Comparison of ENCODE assay signal across 23 cellular contexts in genomic region chr19:50686310-50687032, GRCh38. TPM values are rescaled to one million over a fixed set of nuclear protein-coding genes. Genes with fewer than 3 reads are reported as not detected.
"Had no signal": no experiment of that assay in that cellular context is flagged by ENCODE, and none has a peak within 500 bp of the region (broad histone marks: within the 10 kb centered on the region; RNA-seq: fewer than 3 reads in every experiment).

No MANE protein-coding gene starts in this region.

- H3K36me3 ChIP-seq: lower lobe of right lung, right lobe of liver, thoracic aorta, upper lobe of left lung had no signal

- DNase-seq: activated CD4-positive, alpha-beta T cell treated with anti-CD3 and anti-CD28 coated beads for 48 hours; activated CD4-positive, CD25-positive, alpha-beta regulatory T cell; activated CD8-positive, alpha-beta T cell treated with anti-CD3 and anti-CD28 coated beads, Interleukin-2, amount 10 ng/mL, durations not matched to agents 7 days and 5 days; activated effector memory CD4-positive, alpha-beta T cell treated with Interleukin-2 at 50 U/mL for 16 hours; activated naive CD4-positive, alpha-beta T cell treated with anti-CD3 and anti-CD28 coated beads, Interleukin-2, amount 10 ng/mL, durations not matched to agents 7 days and 5 days; activated naive CD8-positive, alpha-beta T cell treated with anti-CD3 and anti-CD28 coated beads, Interleukin-2, amount 50 U/mL, for 24 hours; activated T-cell treated with anti-CD3 and anti-CD28 coated beads, Interleukin-2, amount 50 U/mL, for 24 hours; dorsolateral prefrontal cortex; foreskin fibroblast; hypothalamus; left cardiac atrium; lower lobe of right lung; naive thymus-derived CD8-positive, alpha-beta T cell; right lobe of liver; small intestine; stimulated activated CD4-positive, alpha-beta T cell treated with anti-CD3 and anti-CD28 coated beads, Interleukin-4, amount 100 ng/mL, for 1 hour; T-cell had no signal

- H3K9me3 Mint-ChIP-seq: activated naive CD4-positive, alpha-beta T cell treated with anti-CD3 and anti-CD28 coated beads, Interleukin-2, amount 10 ng/mL, durations not matched to agents 7 days and 5 days; activated naive CD8-positive, alpha-beta T cell treated with anti-CD3 and anti-CD28 coated beads, Interleukin-2, amount 50 U/mL, for 24 hours; activated T-cell treated with anti-CD3 and anti-CD28 coated beads, Interleukin-2, amount 50 U/mL, for 24 hours; naive thymus-derived CD8-positive, alpha-beta T cell; T-cell had no signal

- H3K4me1 Mint-ChIP-seq: activated naive CD4-positive, alpha-beta T cell treated with anti-CD3 and anti-CD28 coated beads, Interleukin-2, amount 10 ng/mL, durations not matched to agents 7 days and 5 days; activated naive CD8-positive, alpha-beta T cell treated with anti-CD3 and anti-CD28 coated beads, Interleukin-2, amount 50 U/mL, for 24 hours; brain had no signal

- H3K9me3 ChIP-seq: lower lobe of right lung, right lobe of liver, thoracic aorta, upper lobe of left lung had no signal

- H3K4me3 ChIP-seq: dorsolateral prefrontal cortex, lower lobe of right lung, right lobe of liver, thoracic aorta, upper lobe of left lung had no signal

- H3K36me3 Mint-ChIP-seq: activated naive CD4-positive, alpha-beta T cell treated with anti-CD3 and anti-CD28 coated beads, Interleukin-2, amount 10 ng/mL, durations not matched to agents 7 days and 5 days; T-cell had no signal

- H3K27me3 ChIP-seq: right lobe of liver had no signal

- H3K27ac ChIP-seq: epithelial cell of prostate, lower lobe of right lung, parathyroid adenoma, right lobe of liver, thoracic aorta, upper lobe of left lung had no signal

- H3K9ac ChIP-seq: parathyroid adenoma had no signal

- H3K4me1 ChIP-seq: lower lobe of right lung, parathyroid adenoma, right lobe of liver, upper lobe of left lung had no signal

- H3K4me3 Mint-ChIP-seq: activated CD8-positive, alpha-beta T cell treated with anti-CD3 and anti-CD28 coated beads, Interleukin-2, amount 10 ng/mL, durations not matched to agents 7 days and 5 days; activated naive CD4-positive, alpha-beta T cell treated with anti-CD3 and anti-CD28 coated beads, Interleukin-2, amount 10 ng/mL, durations not matched to agents 7 days and 5 days; activated naive CD8-positive, alpha-beta T cell treated with anti-CD3 and anti-CD28 coated beads, Interleukin-2, amount 50 U/mL, for 24 hours; activated T-cell treated with anti-CD3 and anti-CD28 coated beads, Interleukin-2, amount 50 U/mL, for 24 hours; brain; naive thymus-derived CD8-positive, alpha-beta T cell; T-cell had no signal

- H3K27ac Mint-ChIP-seq: activated CD8-positive, alpha-beta T cell treated with anti-CD3 and anti-CD28 coated beads, Interleukin-2, amount 10 ng/mL, durations not matched to agents 7 days and 5 days; activated naive CD4-positive, alpha-beta T cell treated with anti-CD3 and anti-CD28 coated beads, Interleukin-2, amount 10 ng/mL, durations not matched to agents 7 days and 5 days; activated naive CD8-positive, alpha-beta T cell treated with anti-CD3 and anti-CD28 coated beads, Interleukin-2, amount 50 U/mL, for 24 hours; activated T-cell treated with anti-CD3 and anti-CD28 coated beads, Interleukin-2, amount 50 U/mL, for 24 hours; naive thymus-derived CD8-positive, alpha-beta T cell; T-cell had no signal

- ATAC-seq: activated CD8-positive, alpha-beta T cell treated with anti-CD3 and anti-CD28 coated beads, Interleukin-2, amount 10 ng/mL, durations not matched to agents 7 days and 5 days; activated naive CD8-positive, alpha-beta T cell treated with anti-CD3 and anti-CD28 coated beads, Interleukin-2, amount 50 U/mL, for 24 hours; left cardiac atrium; naive thymus-derived CD8-positive, alpha-beta T cell; right lobe of liver; T-cell had no signal

RNA-seq across cellular contexts. Expression of gene SHANK1, which starts 33.1 kb away (rescaled TPM):
- total RNA-seq: activated CD8-positive, alpha-beta T cell treated with anti-CD3 and anti-CD28 coated beads, Interleukin-2, amount 10 ng/mL, durations not matched to agents 7 days and 5 days had no signal

RNA-seq across cellular contexts. Expression of gene C19orf81, which starts 37.2 kb away (rescaled TPM):
- total RNA-seq: activated CD8-positive, alpha-beta T cell treated with anti-CD3 and anti-CD28 coated beads, Interleukin-2, amount 10 ng/mL, durations not matched to agents 7 days and 5 days; mesenteric fat pad; right lobe of liver; thoracic aorta had no signal

RNA-seq across cellular contexts. Expression of gene SYT3, which starts 46.8 kb away (rescaled TPM):
- total RNA-seq: activated CD8-positive, alpha-beta T cell treated with anti-CD3 and anti-CD28 coated beads, Interleukin-2, amount 10 ng/mL, durations not matched to agents 7 days and 5 days; right lobe of liver; thoracic aorta had no signal
